ENCODE assay signal across 8 cellular contexts in the genomic region with DNA sequence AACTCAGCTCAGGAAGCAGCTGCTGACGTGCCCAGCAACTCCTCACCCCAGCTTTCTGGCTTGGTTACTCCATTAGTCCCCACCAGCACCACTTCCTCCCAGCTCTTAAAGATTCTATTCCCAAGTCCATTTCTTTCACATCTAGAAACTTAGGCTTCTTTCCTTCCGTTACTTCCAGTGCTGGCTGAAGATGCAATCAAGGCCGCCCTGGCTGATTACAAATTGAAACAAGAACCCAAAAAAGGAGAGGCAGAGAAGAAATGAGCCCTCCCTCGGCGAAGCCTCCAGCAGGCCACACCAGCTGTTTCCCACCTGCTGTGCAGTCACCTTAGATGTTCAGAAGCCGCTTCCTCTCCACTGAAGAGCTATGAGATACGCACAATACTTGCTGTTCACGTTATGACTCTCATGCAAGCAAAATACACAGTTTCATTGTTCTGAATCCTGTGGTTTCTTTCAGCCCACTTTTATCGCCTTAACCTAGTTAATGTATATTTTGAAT. TPM values are rescaled to one million over a fixed set of nuclear protein-coding genes. Genes with fewer than 3 reads are reported as not detected.
DNase-seq lines count a peak whose midpoint lies in the region; ATAC-seq and TF ChIP-seq lines count a peak whose summit lies in the region.

No MANE protein-coding gene starts in this region.

- peaks cover 27 to 90% (median 73%) of the 10 kb centered on the region in 4 donors for H3K4me1 Mint-ChIP-seq in naive thymus-derived CD8-positive, alpha-beta T cell

- H3K27me3 ChIP-seq in BLaER1 (no peaks in the 10 kb centered on the region), left ventricle myocardium inferior (ENCODE audit: low read depth) (no peaks in the 10 kb centered on the region), heart left ventricle (no peaks in the 10 kb centered on the region)

- H3K27ac ChIP-seq in BLaER1 (peak overlapping the region; percentile 44; the same call in 1 of the 2 replicates), left ventricle myocardium inferior (replicated peaks) (no peak overlapping the region), heart left ventricle (peak overlapping the region in 3 of 12 donors; percentile 20 to 70 (median 60))

- TF ChIP-seq CTCF in GM20000 (IDR thresholded peaks at IDR 0.05; ENCODE audit: extremely low read depth, missing control alignments) (no peak), left ventricle myocardium inferior (IDR thresholded peaks at IDR 0.05; ENCODE audit: borderline replicate concordance) (no peak), heart left ventricle (IDR thresholded peaks at IDR 0.05) (no peak)

- peak overlapping the region; percentile 76 for H3K4me2 ChIP-seq in BLaER1

- no peak overlapping the region; the same call in 1 of the 2 replicates for H3K4me3 ChIP-seq in BLaER1
- no peak overlapping the region for H3K4me3 ChIP-seq in left ventricle myocardium inferior
- no peak overlapping the region for H3K4me3 ChIP-seq in heart left ventricle

- DNase-seq in GM20000 (ENCODE audit: low spot score) (peak; percentile 78), left ventricle myocardium inferior (no peak), GOT3 (lab: John Stamatoyannopoulos, UW) (no peak), heart left ventricle (no peak)
- peak; percentile 31 for DNase-seq in activated CD8-positive, alpha-beta memory T cell treated with anti-CD3 and anti-CD28 coated beads, Interleukin-2, amount 50 U/mL, for 24 hours (ENCODE audit: extremely low read depth)
- peak; percentile 47 to 92 (median 79) for DNase-seq in naive thymus-derived CD8-positive, alpha-beta T cell

- H3K4me1 ChIP-seq in BLaER1, result peaks cover 90% of the 10 kb centered on the region
- peaks cover 57% of the 10 kb centered on the region for H3K4me1 ChIP-seq in left ventricle myocardium inferior
- H3K4me1 ChIP-seq in heart left ventricle, result peaks cover 0 to 49% (median 29%) of the 10 kb centered on the region in 12 donors

- peaks cover 0 to 51% (median 17%) of the 10 kb centered on the region in 3 donors for H3K36me3 Mint-ChIP-seq in naive thymus-derived CD8-positive, alpha-beta T cell

- H3K27ac Mint-ChIP-seq in naive thymus-derived CD8-positive, alpha-beta T cell, result peak overlapping the region; percentile 93 to 99 (median 96)

- H3K4me3 Mint-ChIP-seq in naive thymus-derived CD8-positive, alpha-beta T cell, result peak overlapping the region; percentile 65 to 92 (median 78)

- H4K20me1 ChIP-seq in BLaER1, result peaks cover 15% of the 10 kb centered on the region; the same call in 1 of the 2 replicates

- WGBS in heart left ventricle, 4 donors, result 76 to 88% (median 84%) methylated on average over 9 of the region's 9 CpGs

- POLR2A ChIA-PET in naive thymus-derived CD8-positive, alpha-beta T cell (lab: Charles Lee), result interaction anchor here (0.6 to 11.6 kb wide), 5 partner anchors 9 to 290 kb away, joined by 3 to 217 read pairs (median 9); a partner anchor contains a TSS

- TF ChIP-seq POLR2A in heart left ventricle (IDR thresholded peaks at IDR 0.05), result no peak

- no peaks in the 10 kb centered on the region for H3K9me3 Mint-ChIP-seq in naive thymus-derived CD8-positive, alpha-beta T cell

- peak overlapping the region; percentile 42; the same call in 1 of the 2 replicates for H3K9ac ChIP-seq in BLaER1

- no peaks in the 10 kb centered on the region for H3K27me3 Mint-ChIP-seq in naive thymus-derived CD8-positive, alpha-beta T cell

- H3K36me3 ChIP-seq in BLaER1, result peaks cover 47% of the 10 kb centered on the region
- H3K36me3 ChIP-seq in left ventricle myocardium inferior, result peaks cover 62% of the 10 kb centered on the region
- peaks cover 0 to 68% (median 63%) of the 10 kb centered on the region in 9 donors for H3K36me3 ChIP-seq in heart left ventricle

- no peaks in the 10 kb centered on the region for H3K9me3 ChIP-seq in BLaER1
- no peaks in the 10 kb centered on the region for H3K9me3 ChIP-seq in left ventricle myocardium inferior (replicated peaks)
- H3K9me3 ChIP-seq in heart left ventricle, result no peaks in the 10 kb centered on the region

- intact Hi-C loops in left ventricle myocardium inferior (cut with micrococcal nuclease), result loop anchor here (5.0 kb wide), 1 partner anchor 49 kb away; no protein-coding TSS in a partner anchor
- intact Hi-C loops in heart left ventricle (cut with DNase I), result loop anchor here in 8 of 10 donors (5.0 to 10.0 kb wide), 8 partner anchors 234 to 526 kb away; a partner anchor contains a TSS

- ATAC-seq in HG03571 (IDR thresholded peaks at IDR 0.05; ENCODE audit: unreplicated experiment) (peak; percentile 82), heart left ventricle (no peak)
- peak; percentile 97 to 98 for ATAC-seq in naive thymus-derived CD8-positive, alpha-beta T cell

RNA-seq across cellular contexts. Expression of a gene that starts 6.3 kb away (rescaled TPM):
- total RNA-seq in naive thymus-derived CD8-positive, alpha-beta T cell, result 100 to 1,000 TPM; 176 to 184 TPM
- polyA plus RNA-seq in naive thymus-derived CD8-positive, alpha-beta T cell, result 100 to 1,000 TPM; 287 to 373 (median 324) TPM
- 560 TPM for total RNA-seq in left ventricle myocardium inferior
- 100 to 1,000 TPM; 289 to 632 (median 497) TPM for total RNA-seq in heart left ventricle
- polyA plus RNA-seq in heart left ventricle, result 100 to 1,000 TPM; 203 to 335 TPM

RNA-seq across cellular contexts. Expression of a gene that starts 7.7 kb away (rescaled TPM):
- 10 to 100 TPM; 93.4 to 95.7 TPM for total RNA-seq in naive thymus-derived CD8-positive, alpha-beta T cell
- 10 to 100 TPM; 33.3 to 36.6 (median 36.1) TPM for polyA plus RNA-seq in naive thymus-derived CD8-positive, alpha-beta T cell
- total RNA-seq in left ventricle myocardium inferior (24.9 TPM), heart left ventricle (10 to 100 TPM; 19.5 to 33.2 (median 27.4) TPM)
- 10 to 100 TPM; 13.3 to 20.3 TPM for polyA plus RNA-seq in heart left ventricle

RNA-seq across cellular contexts. Expression of a gene that starts 29.2 kb away (rescaled TPM):
- under 1 TPM; 0.26 to 0.77 TPM for total RNA-seq in naive thymus-derived CD8-positive, alpha-beta T cell
- under 1 TPM in 2 of 3 donors, not detected in 1; 0.06 to 0.21 TPM for polyA plus RNA-seq in naive thymus-derived CD8-positive, alpha-beta T cell
- 1.3 TPM for total RNA-seq in left ventricle myocardium inferior
- total RNA-seq in heart left ventricle, result 10 to 100 TPM in 1 of 9 donors, 1 to 10 TPM in 7, under 1 TPM in 1; 0.19 to 11.0 (median 2.2) TPM
- 1 to 10 TPM in 1 of 2 donors, under 1 TPM in 1; 0.80 to 3.0 TPM for polyA plus RNA-seq in heart left ventricle

RNA-seq across cellular contexts. Expression of a gene that starts 53.6 kb away (rescaled TPM):
- 1 to 10 TPM; 4.6 to 5.6 TPM for total RNA-seq in naive thymus-derived CD8-positive, alpha-beta T cell
- 1 to 10 TPM; 1.2 to 1.8 (median 1.4) TPM for polyA plus RNA-seq in naive thymus-derived CD8-positive, alpha-beta T cell
- total RNA-seq in left ventricle myocardium inferior, result 4.2 TPM
- total RNA-seq in heart left ventricle, result 1 to 10 TPM; 2.6 to 6.6 (median 3.5) TPM
- 1 to 10 TPM; 1.4 to 4.6 TPM for polyA plus RNA-seq in heart left ventricle

Comparison
In these comparisons a context has a peak if more than half of its experiments do, and no peak if none do; other contexts are left out.
1. DNase-seq: peak in GM20000 (single experiment), activated CD8-positive, alpha-beta memory T cell treated with anti-CD3 and anti-CD28 coated beads, Interleukin-2, amount 50 U/mL, for 24 hours (single experiment) and naive thymus-derived CD8-positive, alpha-beta T cell (10 of 10); none in left ventricle myocardium inferior (single experiment), GOT3 (single experiment) and heart left ventricle (0 of 5).
2. ATAC-seq: peak in HG03571 (single experiment) and naive thymus-derived CD8-positive, alpha-beta T cell (2 of 2); none in heart left ventricle (0 of 4).